8 cellular contexts compared by ENCODE assay signal in the genomic region with DNA sequence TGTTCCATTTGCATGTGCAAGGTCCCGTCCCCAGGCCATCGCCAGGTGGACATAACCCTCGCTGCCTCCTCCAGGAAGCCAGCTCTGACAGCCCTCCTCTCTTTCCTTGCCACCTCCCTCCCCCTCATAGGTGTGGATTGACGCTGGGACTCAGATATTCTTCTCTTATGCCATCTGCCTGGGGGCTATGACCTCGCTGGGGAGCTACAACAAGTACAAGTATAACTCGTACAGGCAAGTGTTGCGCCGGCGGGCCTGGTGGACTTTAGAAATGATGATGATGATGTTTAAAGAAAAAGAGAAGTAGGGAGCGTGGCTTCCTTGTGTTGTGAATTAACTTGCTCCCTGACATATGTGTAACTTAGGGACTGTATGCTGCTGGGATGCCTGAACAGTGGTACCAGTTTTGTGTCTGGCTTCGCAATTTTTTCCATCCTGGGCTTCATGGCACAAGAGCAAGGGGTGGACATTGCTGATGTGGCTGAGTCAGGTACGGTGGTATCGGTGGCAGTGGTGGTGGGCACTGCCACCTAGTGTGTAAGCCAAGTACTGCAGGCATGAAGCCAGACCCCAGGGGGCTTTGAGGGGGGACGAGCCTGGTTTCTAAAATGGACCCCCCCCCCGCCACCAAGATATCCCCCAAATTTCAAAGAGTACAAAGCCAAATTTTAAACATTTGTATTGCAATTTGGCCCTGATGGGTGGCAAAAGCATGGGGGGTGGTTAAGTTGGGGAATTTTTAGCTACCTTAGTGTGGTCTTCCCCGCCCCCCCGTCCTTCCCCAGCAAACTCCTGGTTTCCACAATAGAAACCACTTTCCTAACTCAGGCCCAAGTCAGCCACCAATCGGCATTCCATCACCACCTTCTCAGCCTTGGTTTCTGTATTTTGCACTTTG.
DNase-seq lines count a peak whose midpoint lies in the region; ATAC-seq, FAIRE-seq and TF ChIP-seq lines count a peak whose summit lies in the region.

No MANE protein-coding gene starts in this region.

- H3K14ac ChIP-seq in H9 (ENCODE audit: insufficient read depth, low read length), result no peak overlapping the region

- no peak overlapping the region for H3K9ac ChIP-seq in H9 (ENCODE audit: extremely low read depth, insufficient read length, low read length)
- peak overlapping the region in 1 of 2 experiments; percentile 54; a peak in 1 of 4 replicates for H3K9ac ChIP-seq in K562 (ENCODE audit: insufficient read depth in 1 of 2, low read depth in 2 of 2, low read length in 2 of 2)

- no peak overlapping the region for H2BK20ac ChIP-seq in H9 (ENCODE audit: low read depth, low read length, poor library complexity, severe bottlenecking)

- H3K4me1 ChIP-seq in H9 (ENCODE audit: insufficient read depth, low read length) (no peaks in the 10 kb centered on the region), K562 (replicated peaks in 1 of 2; ENCODE audit: control insufficient read depth in 2 of 2, insufficient read depth in 2 of 2, low read length in 2 of 2) (peaks cover 0 to 4% of the 10 kb centered on the region in 2 experiments; a peak in 1 of 5 replicates)

- peak; percentile 85 to 90 for TF ChIP-seq RAD21 in K562 (CRISPR knock-in tag; conservative IDR thresholded peaks at IDR 0.05 in 1 of 2, IDR thresholded peaks at IDR 0.05 in 1 of 2)

- no peak for TF ChIP-seq EP300 in K562 (IDR thresholded peaks at IDR 0.05; ENCODE audit: low read length)

- H4K20me1 ChIP-seq in H9 (ENCODE audit: control insufficient read depth, insufficient read depth, insufficient read length) (no peaks in the 10 kb centered on the region), K562 (replicated peaks; ENCODE audit: control insufficient read depth, insufficient read depth, low read length) (no peaks in the 10 kb centered on the region)

- H3K79me2 ChIP-seq in H9 (ENCODE audit: insufficient read depth, low read length) (no peaks in the 10 kb centered on the region), K562 (ENCODE audit: control insufficient read depth, insufficient read depth, low read length) (no peaks in the 10 kb centered on the region)

- H2BK15ac ChIP-seq in H9 (ENCODE audit: low read depth, low read length), result no peak overlapping the region

- H2AFZ ChIP-seq in H9 (ENCODE audit: low read length), result no peak overlapping the region
- H2AFZ ChIP-seq in K562 (ENCODE audit: low read depth, low read length), result no peak overlapping the region

- no peak overlapping the region for H4K5ac ChIP-seq in H9 (ENCODE audit: insufficient read length, low read depth, low read length)

- H3K18ac ChIP-seq in H9 (ENCODE audit: insufficient read length, low read depth, low read length), result no peak overlapping the region

- no peak overlapping the region for H3K4ac ChIP-seq in H9 (ENCODE audit: low read depth, low read length)

- peak; percentile 82 for ATAC-seq in K562
- ATAC-seq in HG03520 (IDR thresholded peaks at IDR 0.05; ENCODE audit: unreplicated experiment), result no peak

- no TSS peak for BruUV-seq in K562 (replicated peaks; lab: Mats Ljungman, UMichigan)

- H2BK12ac ChIP-seq in H9 (ENCODE audit: insufficient read length, low read depth, low read length), result no peak overlapping the region

- H3K36me3 ChIP-seq in K562 (ENCODE audit: control insufficient read depth, insufficient read depth, low read length), result peaks cover 99% of the 10 kb centered on the region

- H3K23me2 ChIP-seq in H9 (ENCODE audit: insufficient read length, low read depth, low read length, poor library complexity, severe bottlenecking), result no peaks in the 10 kb centered on the region

- TF ChIP-seq CTCF in H9 (conservative IDR thresholded peaks at IDR 0.05) (peak; percentile 84), K562 (IDR thresholded peaks at IDR 0.05 in 2 of 3, conservative IDR thresholded peaks at IDR 0.05 in 1 of 3; ENCODE audit: insufficient read depth in 2 of 3, low read depth in 1 of 3, low read length in 3 of 3) (peak; percentile 73 to 87 (median 77))

- no peak overlapping the region for H3K23ac ChIP-seq in H9 (ENCODE audit: insufficient read length, low read depth, low read length)

- no peaks in the 10 kb centered on the region for H3K27me3 ChIP-seq in H9 (ENCODE audit: insufficient read depth, low read length)
- no peaks in the 10 kb centered on the region; a peak in 1 of 5 replicates for H3K27me3 ChIP-seq in K562 (ENCODE audit: control insufficient read depth in 2 of 2, insufficient read depth in 2 of 2, low read length in 2 of 2)

- H3K27ac Mint-ChIP-seq in H9 (peak overlapping the region in 1 of 3 experiments; percentile 92; a peak in 1 of 7 replicates), immature natural killer cell (peak overlapping the region in 1 of 6 donors; percentile 40)

- no peak for TF ChIP-seq POLR2A in K562 (conservative IDR thresholded peaks at IDR 0.05)

- POLR2A ChIA-PET in K562 (lab: Yijun Ruan, JAX), result interaction anchor here (0.6 to 0.9 kb wide), 4 partner anchors 8 to 206 kb away, joined by 3 read pairs; no protein-coding TSS in a partner anchor

- H4K91ac ChIP-seq in H9 (ENCODE audit: insufficient read length, low read depth, low read length), result no peak overlapping the region

- H3K9me3 ChIP-seq in H9 (ENCODE audit: control insufficient read depth, low read depth, low read length) (no peaks in the 10 kb centered on the region), K562 (replicated peaks; ENCODE audit: control insufficient read depth, insufficient read depth, low read depth, low read length) (no peaks in the 10 kb centered on the region)

- DNase-seq in Ammon's horn (ENCODE audit: low spot score) (peak; percentile 66), H9 (peak; percentile 52), T-helper 2 cell (peak in 3 of 5 experiments; percentile 20 to 26 (median 25)), K562 (ENCODE audit: extremely low read depth in 1 of 4, low spot score in 3 of 4) (peak; percentile 47 to 89 (median 84)), immature natural killer cell (peak; percentile 40 to 49 (median 42)), NCI-H187 (lab: John Stamatoyannopoulos, UW) (no peak)
- DNase-seq in stimulated activated CD4-positive, alpha-beta T cell treated with anti-CD3 and anti-CD28 coated beads, TNF-alpha, amount 100 ng/mL, for 4 hours (ENCODE audit: low read depth in 3 of 3), result peak in 2 of 3 experiments; percentile 15 to 28

- no CpG with 5 or more reads among the region's 18 CpGs for WGBS in H9 (ENCODE audit: extremely low coverage, insufficient read length, low lambda C conversion rate)
- WGBS in K562 (ENCODE audit: insufficient coverage, low coverage, missing lambda C conversion rate), result 86% methylated on average over 18 of the region's 18 CpGs

- H3K4me3 ChIP-seq in K562, result no peak overlapping the region

- intact Hi-C loops in K562 (cut with micrococcal nuclease), result loop anchor here (1.0 to 10.0 kb wide), 3 partner anchors 207 to 573 kb away; no protein-coding TSS in a partner anchor

- FAIRE-seq in K562 (lab: Jason Lieb, UNC), result peak; percentile 74

- no peaks in the 10 kb centered on the region for H3K9me3 Mint-ChIP-seq in H9
- H3K9me3 Mint-ChIP-seq in immature natural killer cell, result no peaks in the 10 kb centered on the region

- H3T11ph ChIP-seq in H9 (ENCODE audit: low read length), result no peak overlapping the region

- H3K4me2 ChIP-seq in H9 (ENCODE audit: insufficient read depth, insufficient read length, low read length) (no peak overlapping the region), K562 (ENCODE audit: insufficient read depth, low read length) (no peak overlapping the region)

- H3K36me3 Mint-ChIP-seq in H9 (ENCODE audit: insufficient read depth in 1 of 3, low read depth in 3 of 3), result peaks cover 20 to 73% (median 29%) of the 10 kb centered on the region in 3 experiments; a peak in 6 of 7 replicates
- peaks cover 0 to 17% (median 5%) of the 10 kb centered on the region in 3 donors for H3K36me3 Mint-ChIP-seq in immature natural killer cell

- no peaks in the 10 kb centered on the region for H3K79me1 ChIP-seq in H9 (ENCODE audit: insufficient read depth, low read depth, low read length, poor library complexity, severe bottlenecking)

- in situ Hi-C loops in K562 (cut with MboI), result loop anchor here (5.0 kb wide), 1 partner anchor 206 kb away; no protein-coding TSS in a partner anchor

- H3K4me3 Mint-ChIP-seq in H9 (no peak overlapping the region), immature natural killer cell (no peak overlapping the region)

- H4K8ac ChIP-seq in H9 (replicated peaks; ENCODE audit: insufficient read length, low read depth, low read length), result no peak overlapping the region

- no peak overlapping the region for H2BK5ac ChIP-seq in H9 (ENCODE audit: insufficient read length, low read length)

- peaks cover 14 to 15% of the 10 kb centered on the region in 2 experiments for H3K4me1 Mint-ChIP-seq in H9
- H3K4me1 Mint-ChIP-seq in immature natural killer cell, result peaks cover 0 to 2% of the 10 kb centered on the region in 2 donors

- H3K56ac ChIP-seq in H9 (ENCODE audit: insufficient read length, low read depth, low read length), result no peak overlapping the region

- CTCF ChIA-PET in K562 (lab: Yijun Ruan, JAX; ENCODE audit: low intra/inter-chr PET ratio), result interaction anchor here (0.6 to 4.7 kb wide), 7 partner anchors 207 to 1018 kb away, joined by 3 to 48 read pairs (median 4); no protein-coding TSS in a partner anchor

- no peak overlapping the region for H2AK5ac ChIP-seq in H9 (ENCODE audit: insufficient read length, low read length)

- H3K27me3 Mint-ChIP-seq in H9 (ENCODE audit: low read depth) (no peaks in the 10 kb centered on the region), immature natural killer cell (ENCODE audit: low read depth in 3 of 3) (no peaks in the 10 kb centered on the region)

- H3K27ac ChIP-seq in H9 (ENCODE audit: insufficient read length, low read depth, low read length), result no peak overlapping the region
- H3K27ac ChIP-seq in K562 (ENCODE audit: extremely low read depth, low read depth, low read length), result no peak overlapping the region

- H2BK120ac ChIP-seq in H9 (ENCODE audit: low read depth, low read length, poor library complexity, severe bottlenecking), result no peak overlapping the region

- H3K9me1 ChIP-seq in K562 (ENCODE audit: control insufficient read depth, insufficient read depth, low read length), result peaks cover 5% of the 10 kb centered on the region

TF ChIP-seq in K562, 482 proteins besides CTCF, POLR2A, EP300 and RAD21 (continues in another document):
- TF ChIP-seq CC2D1A (IDR thresholded peaks at IDR 0.05) (peak; percentile 52; the same call in 1 of the 2 replicates), CEBPG (CRISPR knock-in tag; IDR thresholded peaks at IDR 0.05) (no peak), CEBPG (tag; conservative IDR thresholded peaks at IDR 0.05 in 1 of 2, IDR thresholded peaks at IDR 0.05 in 1 of 2) (no peak), SIX5 (IDR thresholded peaks at IDR 0.05; ENCODE audit: borderline replicate concordance in 1 of 2, insufficient read depth in 1 of 2, low read depth in 1 of 2, low read length in 2 of 2) (no peak)
- TF ChIP-seq, protein P1, sequence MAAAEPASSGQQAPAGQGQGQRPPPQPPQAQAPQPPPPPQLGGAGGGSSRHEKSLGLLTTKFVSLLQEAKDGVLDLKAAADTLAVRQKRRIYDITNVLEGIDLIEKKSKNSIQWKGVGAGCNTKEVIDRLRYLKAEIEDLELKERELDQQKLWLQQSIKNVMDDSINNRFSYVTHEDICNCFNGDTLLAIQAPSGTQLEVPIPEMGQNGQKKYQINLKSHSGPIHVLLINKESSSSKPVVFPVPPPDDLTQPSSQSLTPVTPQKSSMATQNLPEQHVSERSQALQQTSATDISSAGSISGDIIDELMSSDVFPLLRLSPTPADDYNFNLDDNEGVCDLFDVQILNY (CRISPR knock-in tag; IDR thresholded peaks at IDR 0.05), result 0 out of 2 replicates have a peak, but pooled peaks have one; percentile 47

Comparison
In these comparisons a context has a peak if more than half of its experiments do, and no peak if none do; other contexts are left out.
1. DNase-seq: peak in Ammon's horn (single experiment), H9 (single experiment), T-helper 2 cell (3 of 5), K562 (4 of 4), immature natural killer cell (3 of 3) and stimulated activated CD4-positive, alpha-beta T cell treated with anti-CD3 and anti-CD28 coated beads, TNF-alpha, amount 100 ng/mL, for 4 hours (2 of 3); none in NCI-H187 (0 of 2).